In the genomic region with DNA sequence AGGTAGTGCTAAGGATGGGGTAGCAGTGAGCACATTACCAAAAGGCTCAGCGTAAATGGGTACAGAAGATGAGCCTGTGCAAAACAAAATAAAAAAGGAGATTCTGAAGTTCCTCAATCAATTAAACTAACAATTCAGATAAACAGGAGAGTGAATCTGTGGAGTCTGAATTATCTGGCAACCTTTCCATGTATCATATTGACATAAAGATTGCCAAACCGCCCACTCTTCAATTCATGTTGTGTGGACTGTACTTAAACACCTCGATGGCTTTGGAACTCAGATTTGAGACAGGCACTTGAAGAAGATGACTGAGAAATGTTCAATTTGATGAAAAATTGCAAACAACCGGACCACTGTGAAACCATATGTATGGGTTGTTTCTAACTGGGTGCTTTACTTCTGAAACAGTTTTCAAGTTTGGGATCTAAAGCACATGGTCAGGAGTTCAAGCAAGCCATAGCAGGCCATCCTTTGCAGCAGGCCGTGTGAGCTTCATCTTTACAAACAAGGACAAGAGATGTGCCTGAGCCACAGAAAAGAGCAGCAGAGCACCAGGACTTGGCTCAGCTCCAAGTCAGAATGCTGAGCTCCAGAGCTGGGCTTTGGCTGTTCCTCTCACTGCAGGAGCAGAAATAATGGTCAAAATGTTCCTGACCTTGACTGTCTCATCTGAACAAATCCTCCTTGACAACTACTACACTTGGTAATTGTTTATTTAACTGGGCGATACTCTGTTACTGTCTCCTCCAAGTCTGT, we compare ENCODE assay signal across 19 cellular contexts.
"Had no signal": no experiment of that assay in that cellular context is flagged by ENCODE, and none has a peak within 500 bp of the region (broad histone marks: within the 10 kb centered on the region; RNA-seq: fewer than 3 reads in every experiment).

No MANE protein-coding gene starts in this region.

- H3K27me3 ChIP-seq: spleen, tibial artery, vagina had no signal

- DNase-seq: activated CD4-positive, alpha-beta T cell treated with anti-CD3 and anti-CD28 coated beads, Interleukin-2, amount 50 U/mL, for 48 hours; activated CD4-positive, CD25-positive, alpha-beta regulatory T cell treated with anti-CD3 and anti-CD28 coated beads, Interleukin-2, amount 50 U/mL, for 72 hours; activated CD8-positive, alpha-beta memory T cell treated with anti-CD3 and anti-CD28 coated beads, Interleukin-2, amount 10 ng/mL, durations not matched to agents 7 days and 5 days; activated effector memory CD4-positive, alpha-beta T cell treated with Interleukin-2 at 50 U/mL for 16 hours; activated T-cell treated with anti-CD3 and anti-CD28 coated beads, Interleukin-2, amount 50 U/mL, for 24 hours; amniotic stem cell; cerebellar nuclear complex; glutamatergic neuron; immature natural killer cell; naive thymus-derived CD8-positive, alpha-beta T cell; nucleus accumbens; spleen; stimulated activated CD4-positive, alpha-beta T cell treated with anti-CD3 and anti-CD28 coated beads, Interleukin-1b, Interleukin-23, amount 100 ng/mL, for 48 hours; tibial artery had no signal

- ATAC-seq: activated CD8-positive, alpha-beta memory T cell treated with anti-CD3 and anti-CD28 coated beads, Interleukin-2, amount 10 ng/mL, durations not matched to agents 7 days and 5 days; esophagus mucosa; naive thymus-derived CD8-positive, alpha-beta T cell; sciatic nerve; stimulated activated memory B cell treated with anti-CD40 and anti-IgM and Interleukin-4, amounts not matched to agents 10 μg/mL and 1 μg/mL and 100 μg/mL, for 72 hours had no signal

- H3K27ac ChIP-seq: spleen, tibial artery, vagina had no signal

- H3K4me3 ChIP-seq: lung, spleen, tibial artery, vagina had no signal

- H3K36me3 ChIP-seq: spleen, tibial artery, vagina had no signal
